ENCODE assay signal across 1 cellular context in genomic region chr19:38209671-38210457, GRCh38.
TF ChIP-seq lines count a peak whose summit lies in the region.

No MANE protein-coding gene starts in this region.

TF ChIP-seq in HEK293, 187 proteins besides CTCF, POLR2A, EP300 and RAD21 (continued from another document and continues in another):
- TF ChIP-seq, protein P1, sequence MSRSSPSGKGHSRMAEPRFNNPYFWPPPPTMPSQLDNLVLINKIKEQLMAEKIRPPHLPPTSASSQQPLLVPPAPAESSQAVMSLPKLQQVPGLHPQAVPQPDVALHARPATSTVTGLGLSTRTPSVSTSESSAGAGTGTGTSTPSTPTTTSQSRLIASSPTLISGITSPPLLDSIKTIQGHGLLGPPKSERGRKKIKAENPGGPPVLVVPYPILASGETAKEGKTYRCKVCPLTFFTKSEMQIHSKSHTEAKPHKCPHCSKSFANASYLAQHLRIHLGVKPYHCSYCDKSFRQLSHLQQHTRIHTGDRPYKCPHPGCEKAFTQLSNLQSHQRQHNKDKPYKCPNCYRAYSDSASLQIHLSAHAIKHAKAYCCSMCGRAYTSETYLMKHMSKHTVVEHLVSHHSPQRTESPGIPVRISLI (tag by site-specific recombination; IDR thresholded peaks at IDR 0.05), result no peak
- no peak for TF ChIP-seq MYNN (tag by site-specific recombination; IDR thresholded peaks at IDR 0.05; ENCODE audit: borderline replicate concordance)
- no peak for TF ChIP-seq ZNF292 (tag by site-specific recombination; IDR thresholded peaks at IDR 0.05; ENCODE audit: borderline replicate concordance, low read depth)
- no peak for TF ChIP-seq ZNF24 (tag by site-specific recombination; IDR thresholded peaks at IDR 0.05)
- no peak for TF ChIP-seq ZNF571 (tag by site-specific recombination; IDR thresholded peaks at IDR 0.05)
- no peak for TF ChIP-seq ZNF629 (tag by site-specific recombination; IDR thresholded peaks at IDR 0.05)
- no peak for TF ChIP-seq ZNF701 (tag by site-specific recombination; IDR thresholded peaks at IDR 0.05)
- no peak for TF ChIP-seq ZNF561 (tag by site-specific recombination; IDR thresholded peaks at IDR 0.05; ENCODE audit: borderline replicate concordance)
- TF ChIP-seq SETDB1 (IDR thresholded peaks at IDR 0.05; ENCODE audit: insufficient read length, low read length), result no peak
- no peak for TF ChIP-seq ZBTB49 (tag by site-specific recombination; IDR thresholded peaks at IDR 0.05; ENCODE audit: low read depth)
- TF ChIP-seq ZNF555 (tag by site-specific recombination; conservative IDR thresholded peaks at IDR 0.05), result no peak
- no peak for TF ChIP-seq ZNF658 (tag by site-specific recombination; IDR thresholded peaks at IDR 0.05)
- peak; percentile 39 for TF ChIP-seq SP2 (tag by site-specific recombination; IDR thresholded peaks at IDR 0.05)
- TF ChIP-seq EGR2 (tag by site-specific recombination; IDR thresholded peaks at IDR 0.05; ENCODE audit: low read depth), result peak; percentile 63
- TF ChIP-seq ZNF768 (tag by site-specific recombination; IDR thresholded peaks at IDR 0.05), result no peak
- no peak for TF ChIP-seq BCL11B (tag by site-specific recombination; IDR thresholded peaks at IDR 0.05; ENCODE audit: low read depth)
- no peak for TF ChIP-seq ZNF37A (tag by site-specific recombination; IDR thresholded peaks at IDR 0.05)
- peak; percentile 59; the same call in 1 of the 2 replicates for TF ChIP-seq ZNF791 (tag by site-specific recombination; IDR thresholded peaks at IDR 0.05)
- TF ChIP-seq ZNF488 (tag by site-specific recombination; IDR thresholded peaks at IDR 0.05), result no peak
- no peak for TF ChIP-seq ZNF514 (tag by site-specific recombination; IDR thresholded peaks at IDR 0.05)
- 0 out of 2 replicates have a peak, but pooled peaks have one; percentile 20 for TF ChIP-seq KLF1 (tag by site-specific recombination; IDR thresholded peaks at IDR 0.05)
- no peak for TF ChIP-seq GLI2 (tag by site-specific recombination; IDR thresholded peaks at IDR 0.05; ENCODE audit: borderline replicate concordance, low read depth)
- TF ChIP-seq TCF7L2 (IDR thresholded peaks at IDR 0.05; ENCODE audit: borderline replicate concordance, low read depth, low read length), result no peak
- TF ChIP-seq ZNF169 (tag by site-specific recombination; IDR thresholded peaks at IDR 0.05), result no peak
- TF ChIP-seq KLF8 (tag by site-specific recombination; IDR thresholded peaks at IDR 0.05), result peak; percentile 68
- TF ChIP-seq ZSCAN23 (tag by site-specific recombination; IDR thresholded peaks at IDR 0.05), result no peak
- no peak for TF ChIP-seq ZEB2 (tag by site-specific recombination; IDR thresholded peaks at IDR 0.05)
- no peak for TF ChIP-seq ZNF157 (tag by site-specific recombination; IDR thresholded peaks at IDR 0.05)
- no peak for TF ChIP-seq ZNF140 (tag by site-specific recombination; IDR thresholded peaks at IDR 0.05)
- TF ChIP-seq ZNF580 (tag by site-specific recombination; IDR thresholded peaks at IDR 0.05), result no peak
- no peak; the same call in 1 of the 2 replicates for TF ChIP-seq ZNF10 (tag by site-specific recombination; IDR thresholded peaks at IDR 0.05)
- no peak for TF ChIP-seq ZBTB1 (tag by site-specific recombination; IDR thresholded peaks at IDR 0.05)
- TF ChIP-seq ZSCAN30 (tag by site-specific recombination; IDR thresholded peaks at IDR 0.05), result no peak
- TF ChIP-seq, protein P2, sequence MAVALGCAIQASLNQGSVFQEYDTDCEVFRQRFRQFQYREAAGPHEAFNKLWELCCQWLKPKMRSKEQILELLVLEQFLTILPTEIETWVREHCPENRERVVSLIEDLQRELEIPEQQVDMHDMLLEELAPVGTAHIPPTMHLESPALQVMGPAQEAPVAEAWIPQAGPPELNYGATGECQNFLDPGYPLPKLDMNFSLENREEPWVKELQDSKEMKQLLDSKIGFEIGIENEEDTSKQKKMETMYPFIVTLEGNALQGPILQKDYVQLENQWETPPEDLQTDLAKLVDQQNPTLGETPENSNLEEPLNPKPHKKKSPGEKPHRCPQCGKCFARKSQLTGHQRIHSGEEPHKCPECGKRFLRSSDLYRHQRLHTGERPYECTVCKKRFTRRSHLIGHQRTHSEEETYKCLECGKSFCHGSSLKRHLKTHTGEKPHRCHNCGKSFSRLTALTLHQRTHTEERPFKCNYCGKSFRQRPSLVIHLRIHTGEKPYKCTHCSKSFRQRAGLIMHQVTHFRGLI (tag by site-specific recombination; IDR thresholded peaks at IDR 0.05), result no peak
- TF ChIP-seq ZNF549 (tag by site-specific recombination; IDR thresholded peaks at IDR 0.05), result no peak
- TF ChIP-seq ZNF830 (tag by site-specific recombination; IDR thresholded peaks at IDR 0.05; ENCODE audit: low read depth), result no peak
- no peak for TF ChIP-seq SCRT2 (tag by site-specific recombination; IDR thresholded peaks at IDR 0.05)
- TF ChIP-seq ZNF133 (tag by site-specific recombination; IDR thresholded peaks at IDR 0.05), result peak; percentile 99
- no peak for TF ChIP-seq ZNF324 (tag by site-specific recombination; IDR thresholded peaks at IDR 0.05)
- TF ChIP-seq ZNF211 (tag by site-specific recombination; IDR thresholded peaks at IDR 0.05; ENCODE audit: low read depth), result no peak
- TF ChIP-seq, protein P3, sequence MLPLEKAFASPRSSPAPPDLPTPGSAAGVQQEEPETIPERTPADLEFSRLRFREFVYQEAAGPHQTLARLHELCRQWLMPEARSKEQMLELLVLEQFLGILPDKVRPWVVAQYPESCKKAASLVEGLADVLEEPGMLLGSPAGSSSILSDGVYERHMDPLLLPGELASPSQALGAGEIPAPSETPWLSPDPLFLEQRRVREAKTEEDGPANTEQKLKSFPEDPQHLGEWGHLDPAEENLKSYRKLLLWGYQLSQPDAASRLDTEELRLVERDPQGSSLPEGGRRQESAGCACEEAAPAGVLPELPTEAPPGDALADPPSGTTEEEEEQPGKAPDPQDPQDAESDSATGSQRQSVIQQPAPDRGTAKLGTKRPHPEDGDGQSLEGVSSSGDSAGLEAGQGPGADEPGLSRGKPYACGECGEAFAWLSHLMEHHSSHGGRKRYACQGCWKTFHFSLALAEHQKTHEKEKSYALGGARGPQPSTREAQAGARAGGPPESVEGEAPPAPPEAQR (tag by site-specific recombination; IDR thresholded peaks at IDR 0.05), result no peak
- no peak for TF ChIP-seq KLF9 (tag by site-specific recombination; IDR thresholded peaks at IDR 0.05; ENCODE audit: low read depth)
- no peak for TF ChIP-seq AEBP2 (tag by site-specific recombination; IDR thresholded peaks at IDR 0.05; ENCODE audit: borderline replicate concordance)
- no peak for TF ChIP-seq ZNF792 (tag by site-specific recombination; IDR thresholded peaks at IDR 0.05)
- no peak for TF ChIP-seq ZNF2 (tag by site-specific recombination; IDR thresholded peaks at IDR 0.05)
- no peak for TF ChIP-seq ZNF585B (tag by site-specific recombination; IDR thresholded peaks at IDR 0.05)
- TF ChIP-seq ZNF677 (tag by site-specific recombination; IDR thresholded peaks at IDR 0.05), result no peak
- TF ChIP-seq ZBTB21 (tag by site-specific recombination; IDR thresholded peaks at IDR 0.05), result no peak
- TF ChIP-seq HOXD13 (CRISPR knock-in tag; IDR thresholded peaks at IDR 0.05; ENCODE audit: borderline replicate concordance), result no peak
- TF ChIP-seq ZNF837 (tag by site-specific recombination; IDR thresholded peaks at IDR 0.05), result no peak
- no peak for TF ChIP-seq ZNF146 (tag by site-specific recombination; IDR thresholded peaks at IDR 0.05)
- TF ChIP-seq, protein P4, sequence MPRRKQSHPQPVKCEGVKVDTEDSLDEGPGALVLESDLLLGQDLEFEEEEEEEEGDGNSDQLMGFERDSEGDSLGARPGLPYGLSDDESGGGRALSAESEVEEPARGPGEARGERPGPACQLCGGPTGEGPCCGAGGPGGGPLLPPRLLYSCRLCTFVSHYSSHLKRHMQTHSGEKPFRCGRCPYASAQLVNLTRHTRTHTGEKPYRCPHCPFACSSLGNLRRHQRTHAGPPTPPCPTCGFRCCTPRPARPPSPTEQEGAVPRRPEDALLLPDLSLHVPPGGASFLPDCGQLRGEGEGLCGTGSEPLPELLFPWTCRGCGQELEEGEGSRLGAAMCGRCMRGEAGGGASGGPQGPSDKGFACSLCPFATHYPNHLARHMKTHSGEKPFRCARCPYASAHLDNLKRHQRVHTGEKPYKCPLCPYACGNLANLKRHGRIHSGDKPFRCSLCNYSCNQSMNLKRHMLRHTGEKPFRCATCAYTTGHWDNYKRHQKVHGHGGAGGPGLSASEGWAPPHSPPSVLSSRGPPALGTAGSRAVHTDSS (tag by site-specific recombination; IDR thresholded peaks at IDR 0.05), result no peak
- TF ChIP-seq ZNF132 (tag by site-specific recombination; IDR thresholded peaks at IDR 0.05; ENCODE audit: borderline replicate concordance), result no peak
- TF ChIP-seq BCL11A (tag by site-specific recombination; IDR thresholded peaks at IDR 0.05; ENCODE audit: low read depth), result no peak
- TF ChIP-seq ZNF398 (tag by site-specific recombination; IDR thresholded peaks at IDR 0.05), result peak; percentile 84
- no peak for TF ChIP-seq ZNF223 (tag by site-specific recombination; IDR thresholded peaks at IDR 0.05)
- TF ChIP-seq ZNF221 (tag by site-specific recombination; IDR thresholded peaks at IDR 0.05; ENCODE audit: borderline replicate concordance), result no peak
- TF ChIP-seq FEZF1 (tag by site-specific recombination; IDR thresholded peaks at IDR 0.05), result no peak
- no peak for TF ChIP-seq ZNF521 (tag by site-specific recombination; IDR thresholded peaks at IDR 0.05)
- TF ChIP-seq ZNF610 (tag by site-specific recombination; IDR thresholded peaks at IDR 0.05; ENCODE audit: borderline replicate concordance), result no peak
- no peak for TF ChIP-seq ZNF202 (tag by site-specific recombination; IDR thresholded peaks at IDR 0.05; ENCODE audit: borderline replicate concordance)
- TF ChIP-seq ZNF529 (tag by site-specific recombination; IDR thresholded peaks at IDR 0.05; ENCODE audit: insufficient replicate concordance), result no peak
- TF ChIP-seq PRDM6 (tag by site-specific recombination; IDR thresholded peaks at IDR 0.05), result no peak
- TF ChIP-seq ZNF155 (tag by site-specific recombination; IDR thresholded peaks at IDR 0.05), result no peak
- no peak; the same call in 1 of the 2 replicates for TF ChIP-seq ZNF114 (tag by site-specific recombination; IDR thresholded peaks at IDR 0.05)
